In the genomic region with DNA sequence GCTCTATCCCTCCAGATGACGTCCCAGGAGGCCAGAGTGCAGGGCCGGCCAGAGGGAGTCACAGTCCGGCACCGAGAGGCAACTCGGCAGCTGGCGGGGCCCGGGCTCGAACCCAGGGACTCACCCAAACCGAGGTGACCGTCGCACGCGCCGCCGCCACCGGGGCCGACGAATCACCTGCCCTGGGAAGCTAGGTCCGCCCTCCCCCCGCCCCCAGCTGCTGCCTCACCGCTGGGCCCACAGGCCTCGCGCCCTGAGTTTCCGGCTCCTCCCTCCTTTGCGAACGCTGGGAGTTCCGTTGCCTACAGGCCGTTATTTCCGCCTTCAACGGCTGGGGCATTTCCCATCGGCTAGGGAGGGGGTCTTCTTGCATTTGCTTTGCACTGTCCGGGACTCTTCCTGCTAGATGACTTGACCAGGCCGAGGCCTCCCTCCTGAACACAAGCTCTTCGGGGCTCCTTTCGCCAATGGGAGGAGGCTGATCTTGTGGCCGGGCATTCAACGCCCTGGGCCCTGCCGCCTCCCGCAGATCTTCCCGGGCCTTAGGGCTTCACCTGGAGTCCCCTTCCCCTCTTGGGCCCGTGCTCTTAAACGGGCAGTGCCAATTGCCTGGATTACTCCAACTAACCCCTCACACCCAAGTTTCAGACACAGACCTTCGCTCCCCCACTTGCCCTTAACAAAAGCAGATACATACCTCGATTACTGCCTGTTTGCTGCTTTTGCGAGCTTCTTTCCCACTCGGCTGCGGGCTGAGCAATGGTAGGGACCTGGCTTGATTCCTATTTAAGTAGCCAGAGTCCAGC, we compare ENCODE assay signal across 1 cellular context.
A peak's percentile ranks its signal among the peaks of the same experiment; 100 is the strongest.
TF ChIP-seq lines count a peak whose summit lies in the region.

A gene (minus strand): TSS at position 184 of the 806 bp plus-strand sequence. CDS start 4,674 bp downstream, outside the sequence.

TF ChIP-seq in GM12878, 131 proteins besides CTCF, POLR2A, EP300 and RAD21 (continued from another document and continues in another):
- TF ChIP-seq RCOR1 (conservative IDR thresholded peaks at IDR 0.05; ENCODE audit: low read depth, low read length), result peak; percentile 84; the same call in 1 of the 2 replicates
- TF ChIP-seq, protein P1, sequence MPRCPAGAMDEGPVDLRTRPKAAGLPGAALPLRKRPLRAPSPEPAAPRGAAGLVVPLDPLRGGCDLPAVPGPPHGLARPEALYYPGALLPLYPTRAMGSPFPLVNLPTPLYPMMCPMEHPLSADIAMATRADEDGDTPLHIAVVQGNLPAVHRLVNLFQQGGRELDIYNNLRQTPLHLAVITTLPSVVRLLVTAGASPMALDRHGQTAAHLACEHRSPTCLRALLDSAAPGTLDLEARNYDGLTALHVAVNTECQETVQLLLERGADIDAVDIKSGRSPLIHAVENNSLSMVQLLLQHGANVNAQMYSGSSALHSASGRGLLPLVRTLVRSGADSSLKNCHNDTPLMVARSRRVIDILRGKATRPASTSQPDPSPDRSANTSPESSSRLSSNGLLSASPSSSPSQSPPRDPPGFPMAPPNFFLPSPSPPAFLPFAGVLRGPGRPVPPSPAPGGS (IDR thresholded peaks at IDR 0.05; ENCODE audit: borderline replicate concordance, insufficient read depth, low read depth, low read length, poor library complexity, severe bottlenecking), result no peak
- no peak; the same call in 1 of the 2 replicates for TF ChIP-seq NRF1 (conservative IDR thresholded peaks at IDR 0.05; ENCODE audit: low read depth, low read length)
- TF ChIP-seq ASH2L (IDR thresholded peaks at IDR 0.05; ENCODE audit: borderline replicate concordance, low read depth), result no peak
- TF ChIP-seq GABPA (IDR thresholded peaks at IDR 0.05; ENCODE audit: low read depth), result peak; percentile 76
- TF ChIP-seq IKZF1 (conservative IDR thresholded peaks at IDR 0.05), result peak; percentile 89
- 0 out of 2 replicates have a peak, but pooled peaks have one; percentile 69 for TF ChIP-seq TARDBP (IDR thresholded peaks at IDR 0.05; ENCODE audit: borderline replicate concordance)
- 0 out of 2 replicates have a peak, but pooled peaks have one; percentile 28 for TF ChIP-seq ZNF207 (IDR thresholded peaks at IDR 0.05; ENCODE audit: borderline replicate concordance)
- no peak for TF ChIP-seq STAT1 (conservative IDR thresholded peaks at IDR 0.05)
- TF ChIP-seq MXI1 (IDR thresholded peaks at IDR 0.05; ENCODE audit: low read depth, low read length), result no peak; the same call in none of the 2 replicates
- peak; percentile 54; the same call in 1 of the 2 replicates for TF ChIP-seq RB1 (IDR thresholded peaks at IDR 0.05; ENCODE audit: borderline replicate concordance)
- TF ChIP-seq TCF12 (IDR thresholded peaks at IDR 0.05; ENCODE audit: low read depth, low read length), result peak; percentile 88; the same call in 1 of the 2 replicates
- no peak for TF ChIP-seq SMC3 (IDR thresholded peaks at IDR 0.05; ENCODE audit: borderline replicate concordance, low read length)
- no peak; the same call in 1 of the 2 replicates for TF ChIP-seq ZNF24 (IDR thresholded peaks at IDR 0.05)
- TF ChIP-seq EGR1 (IDR thresholded peaks at IDR 0.05; ENCODE audit: borderline replicate concordance in 1 of 2, low read depth in 2 of 2, low read length in 2 of 2), result peak; percentile 10 to 67; a peak in 2 of 3 replicates
- peak; percentile 57 for TF ChIP-seq HCFC1 (IDR thresholded peaks at IDR 0.05; ENCODE audit: low read length)
- TF ChIP-seq PML (IDR thresholded peaks at IDR 0.05; ENCODE audit: low read length), result peak; percentile 50
- TF ChIP-seq NFYA (IDR thresholded peaks at IDR 0.05; ENCODE audit: borderline replicate concordance, low read depth, low read length), result no peak
- peak; percentile 27; the same call in 1 of the 2 replicates for TF ChIP-seq HDAC2 (IDR thresholded peaks at IDR 0.05)
- no peak for TF ChIP-seq NR2C2 (IDR thresholded peaks at IDR 0.05; ENCODE audit: borderline replicate concordance, control insufficient read depth, insufficient read length, low read depth)
- TF ChIP-seq CREM (IDR thresholded peaks at IDR 0.05; ENCODE audit: low read depth), result peak; percentile 50; the same call in 1 of the 2 replicates
- TF ChIP-seq, protein P2, sequence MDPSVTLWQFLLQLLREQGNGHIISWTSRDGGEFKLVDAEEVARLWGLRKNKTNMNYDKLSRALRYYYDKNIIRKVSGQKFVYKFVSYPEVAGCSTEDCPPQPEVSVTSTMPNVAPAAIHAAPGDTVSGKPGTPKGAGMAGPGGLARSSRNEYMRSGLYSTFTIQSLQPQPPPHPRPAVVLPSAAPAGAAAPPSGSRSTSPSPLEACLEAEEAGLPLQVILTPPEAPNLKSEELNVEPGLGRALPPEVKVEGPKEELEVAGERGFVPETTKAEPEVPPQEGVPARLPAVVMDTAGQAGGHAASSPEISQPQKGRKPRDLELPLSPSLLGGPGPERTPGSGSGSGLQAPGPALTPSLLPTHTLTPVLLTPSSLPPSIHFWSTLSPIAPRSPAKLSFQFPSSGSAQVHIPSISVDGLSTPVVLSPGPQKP (IDR thresholded peaks at IDR 0.05; ENCODE audit: low read depth, low read length), result peak; percentile 88
- no peak for TF ChIP-seq SIN3A (IDR thresholded peaks at IDR 0.05; ENCODE audit: low read depth, low read length)
- TF ChIP-seq, protein P3, sequence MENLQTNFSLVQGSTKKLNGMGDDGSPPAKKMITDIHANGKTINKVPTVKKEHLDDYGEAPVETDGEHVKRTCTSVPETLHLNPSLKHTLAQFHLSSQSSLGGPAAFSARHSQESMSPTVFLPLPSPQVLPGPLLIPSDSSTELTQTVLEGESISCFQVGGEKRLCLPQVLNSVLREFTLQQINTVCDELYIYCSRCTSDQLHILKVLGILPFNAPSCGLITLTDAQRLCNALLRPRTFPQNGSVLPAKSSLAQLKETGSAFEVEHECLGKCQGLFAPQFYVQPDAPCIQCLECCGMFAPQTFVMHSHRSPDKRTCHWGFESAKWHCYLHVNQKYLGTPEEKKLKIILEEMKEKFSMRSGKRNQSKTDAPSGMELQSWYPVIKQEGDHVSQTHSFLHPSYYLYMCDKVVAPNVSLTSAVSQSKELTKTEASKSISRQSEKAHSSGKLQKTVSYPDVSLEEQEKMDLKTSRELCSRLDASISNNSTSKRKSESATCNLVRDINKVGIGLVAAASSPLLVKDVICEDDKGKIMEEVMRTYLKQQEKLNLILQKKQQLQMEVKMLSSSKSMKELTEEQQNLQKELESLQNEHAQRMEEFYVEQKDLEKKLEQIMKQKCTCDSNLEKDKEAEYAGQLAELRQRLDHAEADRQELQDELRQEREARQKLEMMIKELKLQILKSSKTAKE (IDR thresholded peaks at IDR 0.05; ENCODE audit: low read depth, poor library complexity, severe bottlenecking), result no peak
- peak; percentile 45; the same call in 1 of the 2 replicates for TF ChIP-seq RUNX3 (IDR thresholded peaks at IDR 0.05; ENCODE audit: low read length)
- TF ChIP-seq LARP7 (IDR thresholded peaks at IDR 0.05), result peak; percentile 75; the same call in 1 of the 2 replicates
- TF ChIP-seq, protein P4, sequence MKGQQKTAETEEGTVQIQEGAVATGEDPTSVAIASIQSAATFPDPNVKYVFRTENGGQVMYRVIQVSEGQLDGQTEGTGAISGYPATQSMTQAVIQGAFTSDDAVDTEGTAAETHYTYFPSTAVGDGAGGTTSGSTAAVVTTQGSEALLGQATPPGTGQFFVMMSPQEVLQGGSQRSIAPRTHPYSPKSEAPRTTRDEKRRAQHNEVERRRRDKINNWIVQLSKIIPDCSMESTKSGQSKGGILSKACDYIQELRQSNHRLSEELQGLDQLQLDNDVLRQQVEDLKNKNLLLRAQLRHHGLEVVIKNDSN (IDR thresholded peaks at IDR 0.05; ENCODE audit: borderline replicate concordance, extremely low read length, insufficient read depth, low read depth, low read length), result no peak
- peak; percentile 72 for TF ChIP-seq GATAD2B (conservative IDR thresholded peaks at IDR 0.05; ENCODE audit: low read depth)
- TF ChIP-seq, protein P5, sequence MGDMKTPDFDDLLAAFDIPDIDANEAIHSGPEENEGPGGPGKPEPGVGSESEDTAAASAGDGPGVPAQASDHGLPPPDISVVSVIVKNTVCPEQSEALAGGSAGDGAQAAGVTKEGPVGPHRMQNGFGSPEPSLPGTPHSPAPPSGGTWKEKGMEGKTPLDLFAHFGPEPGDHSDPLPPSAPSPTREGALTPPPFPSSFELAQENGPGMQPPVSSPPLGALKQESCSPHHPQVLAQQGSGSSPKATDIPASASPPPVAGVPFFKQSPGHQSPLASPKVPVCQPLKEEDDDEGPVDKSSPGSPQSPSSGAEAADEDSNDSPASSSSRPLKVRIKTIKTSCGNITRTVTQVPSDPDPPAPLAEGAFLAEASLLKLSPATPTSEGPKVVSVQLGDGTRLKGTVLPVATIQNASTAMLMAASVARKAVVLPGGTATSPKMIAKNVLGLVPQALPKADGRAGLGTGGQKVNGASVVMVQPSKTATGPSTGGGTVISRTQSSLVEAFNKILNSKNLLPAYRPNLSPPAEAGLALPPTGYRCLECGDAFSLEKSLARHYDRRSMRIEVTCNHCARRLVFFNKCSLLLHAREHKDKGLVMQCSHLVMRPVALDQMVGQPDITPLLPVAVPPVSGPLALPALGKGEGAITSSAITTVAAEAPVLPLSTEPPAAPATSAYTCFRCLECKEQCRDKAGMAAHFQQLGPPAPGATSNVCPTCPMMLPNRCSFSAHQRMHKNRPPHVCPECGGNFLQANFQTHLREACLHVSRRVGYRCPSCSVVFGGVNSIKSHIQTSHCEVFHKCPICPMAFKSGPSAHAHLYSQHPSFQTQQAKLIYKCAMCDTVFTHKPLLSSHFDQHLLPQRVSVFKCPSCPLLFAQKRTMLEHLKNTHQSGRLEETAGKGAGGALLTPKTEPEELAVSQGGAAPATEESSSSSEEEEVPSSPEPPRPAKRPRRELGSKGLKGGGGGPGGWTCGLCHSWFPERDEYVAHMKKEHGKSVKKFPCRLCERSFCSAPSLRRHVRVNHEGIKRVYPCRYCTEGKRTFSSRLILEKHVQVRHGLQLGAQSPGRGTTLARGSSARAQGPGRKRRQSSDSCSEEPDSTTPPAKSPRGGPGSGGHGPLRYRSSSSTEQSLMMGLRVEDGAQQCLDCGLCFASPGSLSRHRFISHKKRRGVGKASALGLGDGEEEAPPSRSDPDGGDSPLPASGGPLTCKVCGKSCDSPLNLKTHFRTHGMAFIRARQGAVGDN (IDR thresholded peaks at IDR 0.05), result peak; percentile 76
- peak in 1 of 2 experiments; percentile 39; a peak in 1 of 4 replicates for TF ChIP-seq SRF (IDR thresholded peaks at IDR 0.05; ENCODE audit: low read depth in 2 of 2, low read length in 2 of 2)
- 0 out of 2 replicates have a peak, but pooled peaks have one; percentile 49 for TF ChIP-seq CHD1 (IDR thresholded peaks at IDR 0.05; ENCODE audit: low read depth, low read length)
- TF ChIP-seq, protein P6, sequence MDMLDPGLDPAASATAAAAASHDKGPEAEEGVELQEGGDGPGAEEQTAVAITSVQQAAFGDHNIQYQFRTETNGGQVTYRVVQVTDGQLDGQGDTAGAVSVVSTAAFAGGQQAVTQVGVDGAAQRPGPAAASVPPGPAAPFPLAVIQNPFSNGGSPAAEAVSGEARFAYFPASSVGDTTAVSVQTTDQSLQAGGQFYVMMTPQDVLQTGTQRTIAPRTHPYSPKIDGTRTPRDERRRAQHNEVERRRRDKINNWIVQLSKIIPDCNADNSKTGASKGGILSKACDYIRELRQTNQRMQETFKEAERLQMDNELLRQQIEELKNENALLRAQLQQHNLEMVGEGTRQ (IDR thresholded peaks at IDR 0.05; ENCODE audit: borderline replicate concordance, low read depth, low read length), result no peak
- peak; percentile 75 for TF ChIP-seq CHD2 (IDR thresholded peaks at IDR 0.05; ENCODE audit: borderline replicate concordance, low read depth, low read length)
- TF ChIP-seq NR2F1 (conservative IDR thresholded peaks at IDR 0.05), result peak; percentile 85
- TF ChIP-seq, protein P7, sequence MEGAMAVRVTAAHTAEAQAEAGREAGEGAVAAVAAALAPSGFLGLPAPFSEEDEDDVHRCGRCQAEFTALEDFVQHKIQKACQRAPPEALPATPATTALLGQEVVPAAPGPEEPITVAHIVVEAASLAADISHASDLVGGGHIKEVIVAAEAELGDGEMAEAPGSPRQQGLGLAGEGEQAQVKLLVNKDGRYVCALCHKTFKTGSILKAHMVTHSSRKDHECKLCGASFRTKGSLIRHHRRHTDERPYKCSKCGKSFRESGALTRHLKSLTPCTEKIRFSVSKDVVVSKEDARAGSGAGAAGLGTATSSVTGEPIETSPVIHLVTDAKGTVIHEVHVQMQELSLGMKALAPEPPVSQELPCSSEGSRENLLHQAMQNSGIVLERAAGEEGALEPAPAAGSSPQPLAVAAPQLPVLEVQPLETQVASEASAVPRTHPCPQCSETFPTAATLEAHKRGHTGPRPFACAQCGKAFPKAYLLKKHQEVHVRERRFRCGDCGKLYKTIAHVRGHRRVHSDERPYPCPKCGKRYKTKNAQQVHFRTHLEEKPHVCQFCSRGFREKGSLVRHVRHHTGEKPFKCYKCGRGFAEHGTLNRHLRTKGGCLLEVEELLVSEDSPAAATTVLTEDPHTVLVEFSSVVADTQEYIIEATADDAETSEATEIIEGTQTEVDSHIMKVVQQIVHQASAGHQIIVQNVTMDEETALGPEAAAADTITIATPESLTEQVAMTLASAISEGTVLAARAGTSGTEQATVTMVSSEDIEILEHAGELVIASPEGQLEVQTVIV (IDR thresholded peaks at IDR 0.05; ENCODE audit: borderline replicate concordance, partially characterized antibody), result peak; percentile 84
- TF ChIP-seq BHLHE40 (IDR thresholded peaks at IDR 0.05; ENCODE audit: borderline replicate concordance in 1 of 2, low read depth in 2 of 2, low read length in 1 of 2), result peak; percentile 91 to 98
- TF ChIP-seq DPF2 (IDR thresholded peaks at IDR 0.05), result peak; percentile 29; the same call in 1 of the 2 replicates
- TF ChIP-seq, protein P8, sequence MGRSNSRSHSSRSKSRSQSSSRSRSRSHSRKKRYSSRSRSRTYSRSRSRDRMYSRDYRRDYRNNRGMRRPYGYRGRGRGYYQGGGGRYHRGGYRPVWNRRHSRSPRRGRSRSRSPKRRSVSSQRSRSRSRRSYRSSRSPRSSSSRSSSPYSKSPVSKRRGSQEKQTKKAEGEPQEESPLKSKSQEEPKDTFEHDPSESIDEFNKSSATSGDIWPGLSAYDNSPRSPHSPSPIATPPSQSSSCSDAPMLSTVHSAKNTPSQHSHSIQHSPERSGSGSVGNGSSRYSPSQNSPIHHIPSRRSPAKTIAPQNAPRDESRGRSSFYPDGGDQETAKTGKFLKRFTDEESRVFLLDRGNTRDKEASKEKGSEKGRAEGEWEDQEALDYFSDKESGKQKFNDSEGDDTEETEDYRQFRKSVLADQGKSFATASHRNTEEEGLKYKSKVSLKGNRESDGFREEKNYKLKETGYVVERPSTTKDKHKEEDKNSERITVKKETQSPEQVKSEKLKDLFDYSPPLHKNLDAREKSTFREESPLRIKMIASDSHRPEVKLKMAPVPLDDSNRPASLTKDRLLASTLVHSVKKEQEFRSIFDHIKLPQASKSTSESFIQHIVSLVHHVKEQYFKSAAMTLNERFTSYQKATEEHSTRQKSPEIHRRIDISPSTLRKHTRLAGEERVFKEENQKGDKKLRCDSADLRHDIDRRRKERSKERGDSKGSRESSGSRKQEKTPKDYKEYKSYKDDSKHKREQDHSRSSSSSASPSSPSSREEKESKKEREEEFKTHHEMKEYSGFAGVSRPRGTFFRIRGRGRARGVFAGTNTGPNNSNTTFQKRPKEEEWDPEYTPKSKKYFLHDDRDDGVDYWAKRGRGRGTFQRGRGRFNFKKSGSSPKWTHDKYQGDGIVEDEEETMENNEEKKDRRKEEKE (IDR thresholded peaks at IDR 0.05), result no peak
- TF ChIP-seq HDGF (IDR thresholded peaks at IDR 0.05), result peak; percentile 97
